In the genomic region with DNA sequence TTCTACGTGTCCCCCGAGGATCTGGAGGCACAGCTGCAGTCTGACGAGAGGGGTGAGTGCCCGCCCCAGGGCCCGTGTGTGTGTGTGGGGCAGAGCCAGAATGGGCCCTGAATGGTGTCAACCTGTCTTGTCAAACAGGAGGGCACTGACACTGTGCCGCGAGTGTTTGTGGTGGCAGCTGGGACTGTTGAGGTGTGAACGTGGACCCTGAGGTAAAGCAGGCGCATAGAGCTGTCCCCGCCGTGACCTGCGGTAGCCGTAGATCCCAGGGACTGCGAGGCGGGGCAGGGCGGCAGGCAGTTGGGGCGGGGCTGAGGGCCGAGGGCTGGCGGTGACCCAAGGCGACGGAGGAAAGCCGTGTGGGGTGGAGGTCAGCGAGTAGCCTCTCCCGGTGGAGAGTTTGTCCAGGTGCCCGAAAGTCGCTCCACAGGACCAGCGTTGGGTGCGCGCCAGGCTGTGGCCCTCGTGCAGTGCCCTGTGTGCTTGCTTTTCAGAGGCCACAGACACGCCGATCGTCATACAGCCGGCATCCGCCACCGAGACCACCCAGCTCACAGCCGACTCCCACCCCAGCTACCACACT, we compare ENCODE assay signal across 16 cellular contexts. TPM values are rescaled to one million over a fixed set of nuclear protein-coding genes. Genes with fewer than 3 reads are reported as not detected.
DNase-seq lines count a peak whose midpoint lies in the region; ATAC-seq, FAIRE-seq and TF ChIP-seq lines count a peak whose summit lies in the region.
"Had no signal": no experiment of that assay in that cellular context is flagged by ENCODE, and none has a peak within 500 bp of the region (broad histone marks: within the 10 kb centered on the region; RNA-seq: fewer than 3 reads in every experiment).

No MANE protein-coding gene starts in this region.

- DNase-seq in HT-29 (ENCODE audit: low spot score) (peak; percentile 84), Right ventricle myocardium superior (peak; percentile 86), kidney (peak; percentile 68), posterior cingulate gyrus (no peak), NCI-H2029 treated with DMSO at 0.1 percent for 48 hours (lab: John Stamatoyannopoulos, UW) (no peak), anterior cingulate cortex (lab: John Stamatoyannopoulos, UW) (no peak)
- DNase-seq: H9, NCI-H1417, NCI-H1930, NCI-H2171, NCI-H446 treated with DMSO at 0.1 percent for 48 hours had no signal

- no peak for FAIRE-seq in kidney (lab: Jason Lieb, UNC)
- FAIRE-seq: A549, GM12892 had no signal

- TF ChIP-seq CTCF in kidney (IDR thresholded peaks at IDR 0.05; ENCODE audit: borderline replicate concordance, extremely low read depth, insufficient read depth): no peak

- peaks cover 100% of the 10 kb centered on the region for H4K20me1 ChIP-seq in BLaER1

- H3K9me3 ChIP-seq in BLaER1 (no peaks in the 10 kb centered on the region), kidney (ENCODE audit: control insufficient read depth in 1 of 2, low read length in 2 of 2) (no peaks in the 10 kb centered on the region)
- H3K9me3 ChIP-seq: A549 had no signal

- H3K4me1 ChIP-seq in BLaER1 (peaks cover 67% of the 10 kb centered on the region), kidney (ENCODE audit: control insufficient read depth in 1 of 2, insufficient read depth in 1 of 2, low read depth in 1 of 2, low read length in 2 of 2) (peaks cover 0 to 3% of the 10 kb centered on the region in 2 donors)
- H3K4me1 ChIP-seq: A549 had no signal

- H3K9ac ChIP-seq in BLaER1 (peak overlapping the region; percentile 49; the same call in 1 of the 2 replicates), kidney (ENCODE audit: low read length in 2 of 2) (no peak overlapping the region)

- intact Hi-C loops in Right ventricle myocardium superior (cut with DNase I) (no loop called here), kidney (cut with DNase I) (no loop called here), posterior cingulate gyrus (cut with DNase I) (no loop called here)

- H3K27ac ChIP-seq in BLaER1 (peak overlapping the region; percentile 76), kidney (ENCODE audit: low read depth in 2 of 2, low read length in 2 of 2) (no peak overlapping the region)
- H3K27ac ChIP-seq: A549, C4-2B had no signal

- ATAC-seq in Right ventricle myocardium superior (ENCODE audit: poor library complexity): peak; percentile 91
- ATAC-seq in GM19467 (IDR thresholded peaks at IDR 0.05; ENCODE audit: unreplicated experiment): no peak
- ATAC-seq: A549 had no signal

- H3K4me2 ChIP-seq in BLaER1: peak overlapping the region; percentile 71
- H3K4me2 ChIP-seq: A549 had no signal

- H3K27me3 ChIP-seq in BLaER1: no peaks in the 10 kb centered on the region

- no peak overlapping the region for H3K4me3 ChIP-seq in BLaER1
- no peak overlapping the region for H3K4me3 ChIP-seq in kidney (ENCODE audit: low read length in 2 of 2)
- H3K4me3 ChIP-seq: A549 had no signal

- H3K36me3 ChIP-seq in BLaER1: peaks cover 97% of the 10 kb centered on the region
- H3K36me3 ChIP-seq in kidney (ENCODE audit: control insufficient read depth in 1 of 2, insufficient read depth in 2 of 2, low read length in 2 of 2): peaks cover 24 to 49% of the 10 kb centered on the region in 2 donors

RNA-seq across cellular contexts. Expression of gene UCKL1, which starts 25.2 kb away (rescaled TPM):
- 63.2 and 68.4 TPM in 2 replicates for total RNA-seq in HT-29 (2014; rRNA removed; shearing (Covaris generic))
- total RNA-seq in Right ventricle myocardium superior (54.4 TPM), kidney (39.8 TPM)
- polyA plus RNA-seq in kidney (ENCODE audit: insufficient read depth, low read depth, low replicate concordance): 39.3 TPM

RNA-seq across cellular contexts. Expression of gene DNAJC5, which starts 36.1 kb away (rescaled TPM):
- total RNA-seq in HT-29 (2014; rRNA removed; shearing (Covaris generic)): 106 and 109 TPM in 2 replicates
- total RNA-seq in Right ventricle myocardium superior (42.3 TPM), kidney (52.3 TPM)
- 24.4 TPM for polyA plus RNA-seq in kidney (ENCODE audit: insufficient read depth, low read depth, low replicate concordance)

RNA-seq across cellular contexts. Expression of gene ZNF512B, which starts 38.7 kb away (rescaled TPM):
- 0.34 and 0.38 TPM in 2 replicates for total RNA-seq in HT-29 (2014; rRNA removed; shearing (Covaris generic))
- total RNA-seq in Right ventricle myocardium superior: 11.3 TPM
- 19.2 TPM for total RNA-seq in kidney
- 8.6 TPM for polyA plus RNA-seq in kidney (ENCODE audit: insufficient read depth, low read depth, low replicate concordance)

RNA-seq across cellular contexts. Expression of gene SAMD10, which starts 48.4 kb away (rescaled TPM):
- 47.2 and 51.9 TPM in 2 replicates for total RNA-seq in HT-29 (2014; rRNA removed; shearing (Covaris generic))
- total RNA-seq in Right ventricle myocardium superior: 6.0 TPM
- total RNA-seq in kidney: 7.9 TPM
- 8.5 TPM for polyA plus RNA-seq in kidney (ENCODE audit: insufficient read depth, low read depth, low replicate concordance)
- polyA plus RNA-seq: A549 had no signal

RNA-seq across cellular contexts. Expression of gene PRPF6, which starts 49.9 kb away (rescaled TPM):
- 102 and 110 TPM in 2 replicates for total RNA-seq in HT-29 (2014; rRNA removed; shearing (Covaris generic))
- total RNA-seq in Right ventricle myocardium superior (45.3 TPM), kidney (73.3 TPM)
- 51.3 TPM for polyA plus RNA-seq in kidney (ENCODE audit: insufficient read depth, low read depth, low replicate concordance)

Comparison
In these comparisons a context has a peak if more than half of its experiments do, and no peak if none do; other contexts are left out.
1. DNase-seq: peak in HT-29 (single experiment), Right ventricle myocardium superior (single experiment) and kidney (single experiment); none in posterior cingulate gyrus (0 of 10), NCI-H2029 treated with DMSO at 0.1 percent for 48 hours (single experiment) and anterior cingulate cortex (0 of 58).